In the genomic region with DNA sequence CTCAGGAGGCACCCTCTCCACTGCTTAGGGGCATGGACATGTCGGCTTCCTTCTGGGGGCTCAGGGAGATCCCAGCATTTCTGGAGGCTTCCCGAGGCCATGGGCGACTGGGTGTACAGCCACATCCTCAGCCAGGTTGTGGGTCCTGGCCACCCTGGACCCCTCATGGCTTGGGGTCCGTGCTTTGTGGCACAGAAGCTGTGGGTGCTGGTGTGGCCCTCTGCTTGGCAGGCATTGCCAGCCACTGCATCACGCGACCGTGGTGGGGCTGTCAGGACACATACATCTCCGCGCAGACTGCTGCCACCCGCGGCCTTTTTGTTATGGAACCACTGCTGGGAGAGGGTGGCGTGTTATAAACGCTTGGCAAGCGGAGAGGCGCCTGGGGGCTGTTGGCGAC, we compare ENCODE assay signal across 23 cellular contexts.
A peak's percentile ranks its signal among the peaks of the same experiment; 100 is the strongest.
DNase-seq lines count a peak whose midpoint lies in the region; ATAC-seq and TF ChIP-seq lines count a peak whose summit lies in the region.
"Had no signal": no experiment of that assay in that cellular context is flagged by ENCODE, and none has a peak within 500 bp of the region (broad histone marks: within the 10 kb centered on the region; RNA-seq: fewer than 3 reads in every experiment).

No MANE protein-coding gene starts in this region.

- no peak overlapping the region for H4K8ac ChIP-seq in neuronal stem cell (ENCODE audit: low read depth, low read length)

- H2BK5ac ChIP-seq in neuronal stem cell (ENCODE audit: low read length) = no peak overlapping the region

- H3K36me3 ChIP-seq in neuronal stem cell (replicated peaks in 1 of 2; ENCODE audit: control insufficient read depth in 2 of 2, insufficient read depth in 2 of 2, low read length in 2 of 2) = peaks cover 0 to 6% of the 10 kb centered on the region in 2 donors
- H3K36me3 ChIP-seq in adrenal gland (replicated peaks in 1 of 2) = no peaks in the 10 kb centered on the region
- H3K36me3 ChIP-seq: BE2C; BLaER1 treated with 17β-estradiol and CSF1 and Interleukin-3, amounts not matched to agents 10 nM and 100 nM had no signal

- ATAC-seq in right cardiac atrium = no peak
- ATAC-seq: CD8-positive, alpha-beta T cell; GM12878 had no signal

- WGBS in right cardiac atrium = 85% methylated on average over 16 of the region's 16 CpGs
- WGBS in neuronal stem cell (ENCODE audit: extremely low coverage in 2 of 2, insufficient read length in 2 of 2, insufficient replicate concordance in 1 of 2), 2 donors = no CpG with 5 or more reads among the region's 16 CpGs
- WGBS in adrenal gland, 4 donors = 74 to 80% (median 75%) methylated on average over 12 to 16 of the region's 16 CpGs

- no peak overlapping the region for H3K4ac ChIP-seq in neuronal stem cell (ENCODE audit: low read length)

- no peaks in the 10 kb centered on the region for H3K27me3 ChIP-seq in right cardiac atrium (ENCODE audit: control insufficient read depth, insufficient read depth)
- H3K27me3 ChIP-seq in neuronal stem cell (ENCODE audit: control insufficient read depth in 3 of 3, insufficient read depth in 3 of 3, low read depth in 1 of 3, low read length in 3 of 3) = no peaks in the 10 kb centered on the region
- no peaks in the 10 kb centered on the region for H3K27me3 ChIP-seq in adrenal gland
- H3K27me3 ChIP-seq: BE2C; BLaER1 treated with 17β-estradiol and CSF1 and Interleukin-3, amounts not matched to agents 10 nM and 100 nM had no signal

- DNase-seq in right cardiac atrium = peak in 2 of 3 donors; percentile 27 to 28
- DNase-seq in cardiac septum (ENCODE audit: low spot score) = no peak
- DNase-seq in neuronal stem cell (ENCODE audit: low spot score) = no peak
- no peak for DNase-seq in middle frontal gyrus (ENCODE audit: extremely low spot score, low spot score)
- no peak for DNase-seq in D341Med (ENCODE audit: low spot score)
- no peak for DNase-seq in adrenal gland
- DNase-seq: 8988T; ACHN; BE2C; Caco-2; Calu3; CD4-positive, alpha-beta T cell; CD8-positive, alpha-beta T cell; DMS 273 treated with DMSO at 0.1 percent for 48 hours; DMS53; DMS79; DND-41; EL; GDM1 had no signal

- no peak for TF ChIP-seq CTCF in adrenal gland (IDR thresholded peaks at IDR 0.05)

- H2AFZ ChIP-seq in neuronal stem cell (ENCODE audit: low read length) = no peak overlapping the region

- H3K4me3 ChIP-seq in right cardiac atrium (ENCODE audit: low read length) (no peak overlapping the region), neuronal stem cell (ENCODE audit: low read length in 2 of 2) (no peak overlapping the region), adrenal gland (no peak overlapping the region)
- H3K4me3 ChIP-seq: BLaER1 treated with 17β-estradiol and CSF1 and Interleukin-3, amounts not matched to agents 10 nM and 100 nM; GM12878 had no signal

- H3K79me1 ChIP-seq in neuronal stem cell (ENCODE audit: low read depth, low read length) = peaks cover 23% of the 10 kb centered on the region

- H2BK120ac ChIP-seq in neuronal stem cell (ENCODE audit: low read depth, low read length) = no peak overlapping the region

- H3K4me1 ChIP-seq in right cardiac atrium (ENCODE audit: control insufficient read depth, insufficient read depth, low read length) = no peaks in the 10 kb centered on the region
- no peaks in the 10 kb centered on the region for H3K4me1 ChIP-seq in neuronal stem cell (ENCODE audit: control insufficient read depth in 2 of 2, insufficient read depth in 1 of 2, low read depth in 1 of 2, low read length in 2 of 2)
- H3K4me1 ChIP-seq in adrenal gland (replicated peaks in 1 of 2) = no peaks in the 10 kb centered on the region
- H3K4me1 ChIP-seq: BE2C, Caco-2 had no signal

- H3K9ac ChIP-seq in neuronal stem cell (ENCODE audit: low read depth, low read length, poor library complexity) = no peak overlapping the region
- H3K9ac ChIP-seq: BLaER1 treated with 17β-estradiol and CSF1 and Interleukin-3, amounts not matched to agents 10 nM and 100 nM had no signal

- no peak for TF ChIP-seq POLR2A in adrenal gland (IDR thresholded peaks at IDR 0.05)

- H2AK5ac ChIP-seq in neuronal stem cell (ENCODE audit: low read depth, low read length) = no peak overlapping the region

- H2BK15ac ChIP-seq in neuronal stem cell (ENCODE audit: low read length) = no peak overlapping the region

- peak overlapping the region; percentile 56 for H3K14ac ChIP-seq in neuronal stem cell (ENCODE audit: low read length)

- no peak overlapping the region for H2BK12ac ChIP-seq in neuronal stem cell (ENCODE audit: low read length)

- no peak overlapping the region for H3K27ac ChIP-seq in right cardiac atrium (ENCODE audit: low read length)
- peak overlapping the region; percentile 1 for H3K27ac ChIP-seq in angular gyrus (ENCODE audit: low read depth, low read length)
- no peak overlapping the region for H3K27ac ChIP-seq in neuronal stem cell (replicated peaks; ENCODE audit: low read length)
- no peak overlapping the region for H3K27ac ChIP-seq in adrenal gland
- H3K27ac ChIP-seq: BLaER1 treated with 17β-estradiol and CSF1 and Interleukin-3, amounts not matched to agents 10 nM and 100 nM; C4-2B had no signal

- intact Hi-C loops in right cardiac atrium (cut with DNase I) (no loop called here), cardiac septum (cut with DNase I) (no loop called here), adrenal gland (cut with DNase I) (no loop called here)

- H4K91ac ChIP-seq in neuronal stem cell (ENCODE audit: low read depth, low read length, poor library complexity) = no peak overlapping the region

- H3K18ac ChIP-seq in neuronal stem cell (ENCODE audit: low read length) = no peak overlapping the region

- no peak overlapping the region for H3K4me2 ChIP-seq in neuronal stem cell (ENCODE audit: insufficient read depth, low read length, poor library complexity, severe bottlenecking)

- H3K9me3 ChIP-seq in right cardiac atrium (ENCODE audit: control insufficient read depth, low read length) (no peaks in the 10 kb centered on the region), neuronal stem cell (replicated peaks in 1 of 2; ENCODE audit: control insufficient read depth in 2 of 2, insufficient read depth in 1 of 2, low read depth in 1 of 2, low read length in 2 of 2) (peaks cover 0 to 7% of the 10 kb centered on the region in 2 donors), adrenal gland (replicated peaks in 1 of 3) (no peaks in the 10 kb centered on the region)
- H3K9me3 ChIP-seq: Caco-2 had no signal

- no peak overlapping the region for H3K23ac ChIP-seq in neuronal stem cell (ENCODE audit: low read depth, low read length, poor library complexity)

Comparison
In these comparisons a context has a peak if more than half of its experiments do, and no peak if none do; other contexts are left out.
1. DNase-seq: peak in right cardiac atrium (2 of 3); none in cardiac septum (single experiment), neuronal stem cell (single experiment), middle frontal gyrus (single experiment), D341Med (single experiment) and adrenal gland (0 of 7).